Comparison of ENCODE assay signal across 7 cellular contexts in the genomic region with DNA sequence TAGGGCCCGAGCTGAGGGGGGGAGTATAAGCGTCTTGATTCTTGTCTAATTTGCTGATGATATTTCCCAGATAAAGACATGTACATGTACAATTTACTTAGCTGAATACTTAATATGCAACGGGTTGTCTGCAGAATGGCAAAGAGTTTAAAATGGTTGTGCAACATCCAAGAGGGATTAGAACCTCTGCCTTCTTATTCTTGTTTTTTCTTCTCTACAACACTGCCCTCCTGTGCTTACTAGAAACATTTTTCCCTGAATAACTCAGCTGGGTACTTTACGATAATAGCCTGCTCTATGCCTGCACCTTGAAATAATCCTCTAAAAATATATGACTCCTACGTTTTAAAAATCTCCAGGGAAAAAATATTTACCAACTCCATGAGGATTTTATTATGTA. TPM values are rescaled to one million over a fixed set of nuclear protein-coding genes. Genes with fewer than 3 reads are reported as not detected.
A peak's percentile ranks its signal among the peaks of the same experiment; 100 is the strongest.
DNase-seq lines count a peak whose midpoint lies in the region; ATAC-seq and TF ChIP-seq lines count a peak whose summit lies in the region.

No MANE protein-coding gene starts in this region.

- peaks cover 2% of the 10 kb centered on the region for H3K36me3 Mint-ChIP-seq in chondrocyte (ENCODE audit: low read depth)

- peaks cover 29% of the 10 kb centered on the region for H3K27me3 Mint-ChIP-seq in chondrocyte (ENCODE audit: low read depth)

- peak; percentile 66 for ATAC-seq in GM19351 (IDR thresholded peaks at IDR 0.05; ENCODE audit: unreplicated experiment)

- no peaks in the 10 kb centered on the region for H3K36me3 ChIP-seq in MG63

- H3K27me3 ChIP-seq in MG63: no peaks in the 10 kb centered on the region

- no peaks in the 10 kb centered on the region for H3K4me1 Mint-ChIP-seq in chondrocyte (ENCODE audit: low read depth)

- TF ChIP-seq CTCF in chondrocyte (IDR thresholded peaks at IDR 0.05) (peak; percentile 69), retinal pigment epithelial cell (conservative IDR thresholded peaks at IDR 0.05; ENCODE audit: low read depth, low read length) (peak; percentile 42)

- no peaks in the 10 kb centered on the region for H3K9me3 Mint-ChIP-seq in chondrocyte (ENCODE audit: low read depth)

- no peak overlapping the region for H3K4me3 Mint-ChIP-seq in chondrocyte (ENCODE audit: unreplicated experiment)

- DNase-seq in NCI-H1436 treated with DMSO at 0.1 percent for 48 hours (lab: John Stamatoyannopoulos, UW) (peak; percentile 1), chondrocyte (ENCODE audit: low spot score) (no peak), retinal pigment epithelial cell (ENCODE audit: low read depth) (peak; percentile 30), DMS153 (lab: John Stamatoyannopoulos, UW) (no peak), MG63 (no peak)
- no peak for DNase-seq in stimulated activated CD4-positive, alpha-beta T cell treated with anti-CD3 and anti-CD28 coated beads, Interleukin-2, amount 100 ng/mL, for 24 hours

- no peaks in the 10 kb centered on the region for H3K9me3 ChIP-seq in MG63

- H3K4me3 ChIP-seq in retinal pigment epithelial cell (ENCODE audit: low read length) (no peak overlapping the region), MG63 (no peak overlapping the region)

- H3K27ac Mint-ChIP-seq in chondrocyte (ENCODE audit: unreplicated experiment): no peak overlapping the region

RNA-seq across cellular contexts. Expression of a gene that starts 41.8 kb away (rescaled TPM):
- 19.8 to 20.8 TPM (median 19.8 TPM) in 3 replicates for total RNA-seq in chondrocyte
- total RNA-seq in MG63 (2014; rRNA removed; shearing (Covaris generic); ENCODE audit: low replicate concordance): 8.3 and 14.0 TPM in 2 replicates

RNA-seq across cellular contexts. Expression of a gene that starts 41.9 kb away (rescaled TPM):
- total RNA-seq in chondrocyte: 5.9 to 13.5 TPM (median 7.4 TPM) in 3 replicates
- 10.4 and 10.9 TPM in 2 replicates for total RNA-seq in MG63 (2014; rRNA removed; shearing (Covaris generic); ENCODE audit: low replicate concordance)

Comparison
In these comparisons a context has a peak if more than half of its experiments do, and no peak if none do; other contexts are left out.
1. DNase-seq: peak in NCI-H1436 treated with DMSO at 0.1 percent for 48 hours (single experiment) and retinal pigment epithelial cell (single experiment); none in chondrocyte (single experiment), stimulated activated CD4-positive, alpha-beta T cell treated with anti-CD3 and anti-CD28 coated beads, Interleukin-2, amount 100 ng/mL, for 24 hours (0 of 2), DMS153 (single experiment) and MG63 (single experiment).